In genomic region chr3:196736670-196737374, GRCh38 we compare ENCODE assay signal across 1 cellular context.
A peak's percentile ranks its signal among the peaks of the same experiment; 100 is the strongest.
TF ChIP-seq lines count a peak whose summit lies in the region.

No MANE protein-coding gene starts in this region.

TF ChIP-seq in HepG2, 621 proteins besides CTCF, POLR2A, EP300 and RAD21 (continued from another document):
- TF ChIP-seq ZNF280D (CRISPR knock-in tag; IDR thresholded peaks at IDR 0.05) (0 out of 2 replicates have a peak, but pooled peaks have one; percentile 47), TEAD3 (CRISPR knock-in tag; optimal IDR thresholded peaks at IDR 0.05; ENCODE audit: borderline replicate concordance) (peak; percentile 38), ZNF225 (CRISPR knock-in tag; IDR thresholded peaks at IDR 0.05) (no peak), ZNF274 (CRISPR knock-in tag; IDR thresholded peaks at IDR 0.05) (no peak)
